In genomic region chr10:113202011-113202410, GRCh38 we compare ENCODE assay signal across 1 cellular context.
TF ChIP-seq lines count a peak whose summit lies in the region.

No MANE protein-coding gene starts in this region.

TF ChIP-seq in GM23338, 12 proteins besides CTCF, POLR2A, EP300 and RAD21 (continued from another document):
- TF ChIP-seq ZNF462 (CRISPR knock-in tag; IDR thresholded peaks at IDR 0.05), result no peak
- TF ChIP-seq ZNF331 (CRISPR knock-in tag; IDR thresholded peaks at IDR 0.05; ENCODE audit: low read depth), result no peak
- TF ChIP-seq EZH2phosphoT487 (IDR thresholded peaks at IDR 0.05; ENCODE audit: unreplicated experiment), result no peak
- no peak for TF ChIP-seq JUNB (IDR thresholded peaks at IDR 0.05; ENCODE audit: unreplicated experiment)
- TF ChIP-seq REST (IDR thresholded peaks at IDR 0.05; ENCODE audit: unreplicated experiment), result no peak
- no peak for TF ChIP-seq CREB1 (CRISPR knock-in tag; IDR thresholded peaks at IDR 0.05; ENCODE audit: low read depth)
